ENCODE assay signal across 1 cellular context in genomic region chr6:132736239-132736638, GRCh38.
TF ChIP-seq lines count a peak whose summit lies in the region.

No MANE protein-coding gene starts in this region.

TF ChIP-seq in SK-N-SH, 30 proteins besides CTCF, POLR2A, EP300 and RAD21 (continued from another document):
- no peak for TF ChIP-seq MAX (IDR thresholded peaks at IDR 0.05; ENCODE audit: low read depth)
